Comparison of ENCODE assay signal across 9 cellular contexts in genomic region chr1:204314209-204314892, GRCh38. TPM values are rescaled to one million over a fixed set of nuclear protein-coding genes. Genes with fewer than 3 reads are reported as not detected.
DNase-seq lines count a peak whose midpoint lies in the region; ATAC-seq and TF ChIP-seq lines count a peak whose summit lies in the region.
"Had no signal": no experiment of that assay in that cellular context is flagged by ENCODE, and none has a peak within 500 bp of the region (broad histone marks: within the 10 kb centered on the region; RNA-seq: fewer than 3 reads in every experiment).

No MANE protein-coding gene starts in this region.

- H3K4me1 ChIP-seq in HCT116 (ENCODE audit: control insufficient read depth in 1 of 2, insufficient read depth in 2 of 2, low read length in 2 of 2) (peaks cover 11 to 19% of the 10 kb centered on the region in 2 experiments), body of pancreas (peaks cover 10% of the 10 kb centered on the region), aorta (ENCODE audit: control insufficient read depth in 1 of 2, insufficient read depth in 2 of 2, low read length in 2 of 2) (no peaks in the 10 kb centered on the region), testis (peaks cover 11% of the 10 kb centered on the region)

- BruUV-seq in HCT116 (replicated peaks; lab: Mats Ljungman, UMichigan): no TSS peak

- H3K36me3 Mint-ChIP-seq in nephron (ENCODE audit: low read depth): no peaks in the 10 kb centered on the region

- H3K9me2 ChIP-seq in HCT116 (ENCODE audit: insufficient read depth): no peaks in the 10 kb centered on the region

- peaks cover 81% of the 10 kb centered on the region for H3K4me1 Mint-ChIP-seq in nephron

- POLR2A ChIA-PET in HCT116 (lab: Charles Lee): interaction anchor here (0.8 to 1.0 kb wide), 2 partner anchors 11 to 26 kb away, joined by 3 read pairs; no protein-coding TSS in a partner anchor

- DNase-seq in HCT116 (ENCODE audit: low read depth, low spot score): no peak
- DNase-seq in NCI-H2081 (lab: John Stamatoyannopoulos, UW): peak; percentile 65 to 80
- DNase-seq in body of pancreas: peak in 1 of 4 donors; percentile 30
- DNase-seq in aorta: no peak
- no peak for DNase-seq in dedifferentiated amniotic fluid mesenchymal stem cell (ENCODE audit: extremely low spot score)
- no peak for DNase-seq in testis
- DNase-seq: NCI-H226 had no signal

- CTCF ChIA-PET in HCT116 (lab: Charles Lee): interaction anchor here (1.0 kb wide), 1 partner anchor 84 kb away, joined by 4 read pairs; no protein-coding TSS in a partner anchor

- H3K79me2 ChIP-seq in HCT116 (ENCODE audit: insufficient read depth, low read length): no peaks in the 10 kb centered on the region

- intact Hi-C loops in HCT116 (cut with micrococcal nuclease) (no loop called here), body of pancreas (cut with DNase I) (no loop called here), aorta (cut with DNase I) (no loop called here), testis (cut with DNase I; ENCODE audit: low total_unique reads) (no loop called here)

- H3K9ac ChIP-seq in HCT116 (ENCODE audit: low read length): no peak overlapping the region

- TF ChIP-seq CTCF in HCT116 (IDR thresholded peaks at IDR 0.05 in 2 of 3, conservative IDR thresholded peaks at IDR 0.05 in 1 of 3; ENCODE audit: borderline replicate concordance in 1 of 3, insufficient read depth in 1 of 3, low read depth in 2 of 3, low read length in 2 of 3) (no peak), body of pancreas (IDR thresholded peaks at IDR 0.05) (no peak), nephron (IDR thresholded peaks at IDR 0.05; ENCODE audit: unreplicated experiment in 3 of 3) (no peak), testis (IDR thresholded peaks at IDR 0.05) (no peak)

- no peak overlapping the region for H2AFZ ChIP-seq in HCT116 (ENCODE audit: low read depth, low read length, poor library complexity, severe bottlenecking)

- H4K20me1 ChIP-seq in HCT116 (ENCODE audit: insufficient read depth): no peaks in the 10 kb centered on the region

- no peaks in the 10 kb centered on the region for H3K9me3 Mint-ChIP-seq in nephron

- no peak for TF ChIP-seq RAD21 in HCT116 (IDR thresholded peaks at IDR 0.05; ENCODE audit: low read depth)

- H3K4me3 Mint-ChIP-seq in nephron: no peak overlapping the region

- no peak overlapping the region for H3K4me3 ChIP-seq in HCT116 (replicated peaks in 1 of 2; ENCODE audit: low read depth in 1 of 2, low read length in 2 of 2)
- H3K4me3 ChIP-seq in body of pancreas: no peak overlapping the region
- no peak overlapping the region for H3K4me3 ChIP-seq in aorta (ENCODE audit: low read length in 2 of 2)
- H3K4me3 ChIP-seq in testis: no peak overlapping the region

- ATAC-seq in HCT116 (peak; percentile 59; the same call in 1 of the 2 replicates), body of pancreas (peak; percentile 74), aorta (ENCODE audit: low FRiP score) (no peak), HG03175 (IDR thresholded peaks at IDR 0.05; ENCODE audit: unreplicated experiment) (no peak)

- H3K9me3 ChIP-seq in HCT116 (ENCODE audit: control insufficient read depth in 1 of 2, insufficient read depth in 1 of 2, low read depth in 1 of 2, low read length in 2 of 2) (no peaks in the 10 kb centered on the region), body of pancreas (no peaks in the 10 kb centered on the region), aorta (ENCODE audit: control insufficient read depth, low read length) (no peaks in the 10 kb centered on the region), testis (no peaks in the 10 kb centered on the region)

- no peak for TF ChIP-seq POLR2A in HCT116 (IDR thresholded peaks at IDR 0.05; ENCODE audit: borderline replicate concordance, extremely low read depth, insufficient read depth, insufficient read length)
- TF ChIP-seq POLR2A in body of pancreas (IDR thresholded peaks at IDR 0.05): peak in 1 of 3 donors; percentile 33
- TF ChIP-seq POLR2A in testis (IDR thresholded peaks at IDR 0.05): no peak

- peaks cover 8% of the 10 kb centered on the region for H3K27me3 Mint-ChIP-seq in nephron (ENCODE audit: low read depth)

- WGBS in body of pancreas, 2 donors: 66 to 75% methylated on average over 7 of the region's 7 CpGs
- WGBS in aorta, 2 donors: 83 to 84% methylated on average over 7 of the region's 7 CpGs
- 90 to 92% methylated on average over 7 of the region's 7 CpGs for WGBS in testis, 2 donors

- RAD21 ChIA-PET in HCT116 (lab: Charles Lee; ENCODE audit: low non-redundant PET in 1 of 2, low total read pairs in 2 of 2, uncharacterized antibody in 2 of 2, unreplicated experiment in 2 of 2): interaction anchor here in 1 of 2 experiments (1.2 kb wide), 1 partner anchor 49 kb away, joined by 3 read pairs; no protein-coding TSS in a partner anchor

- no peak overlapping the region for H3K27ac ChIP-seq in HCT116 (ENCODE audit: low read depth, low read length)
- peak overlapping the region in 3 of 4 donors; percentile 17 to 64 (median 48) for H3K27ac ChIP-seq in body of pancreas
- H3K27ac ChIP-seq in aorta (ENCODE audit: low read depth in 1 of 2, low read length in 2 of 2): no peak overlapping the region
- H3K27ac ChIP-seq in testis: no peak overlapping the region

- peak overlapping the region; percentile 68 to 89 (median 72) for H3K27ac Mint-ChIP-seq in nephron

- H3K36me3 ChIP-seq in HCT116 (ENCODE audit: control insufficient read depth in 1 of 2, insufficient read depth in 2 of 2, low read length in 2 of 2) (no peaks in the 10 kb centered on the region), body of pancreas (replicated peaks in 1 of 2; ENCODE audit: insufficient read depth in 1 of 2, low read depth in 2 of 2) (no peaks in the 10 kb centered on the region), aorta (ENCODE audit: control insufficient read depth in 1 of 2, insufficient read depth in 2 of 2, low read length in 1 of 2) (no peaks in the 10 kb centered on the region), testis (ENCODE audit: low read depth, missing control alignments) (no peaks in the 10 kb centered on the region)

- peak overlapping the region; percentile 20; the same call in 1 of the 2 replicates for H3K4me2 ChIP-seq in HCT116 (ENCODE audit: low read length)

- H3K27me3 ChIP-seq in HCT116 (ENCODE audit: insufficient read depth, low read length) (no peaks in the 10 kb centered on the region), body of pancreas (no peaks in the 10 kb centered on the region), aorta (ENCODE audit: control insufficient read depth in 1 of 2, insufficient read depth in 2 of 2, low read length in 1 of 2) (no peaks in the 10 kb centered on the region), testis (no peaks in the 10 kb centered on the region)

TF ChIP-seq in HCT116, 20 proteins besides CTCF, POLR2A, EP300 and RAD21 (continues in another document):
- no peak for TF ChIP-seq FOSL1 (IDR thresholded peaks at IDR 0.05; ENCODE audit: low read depth)
- no peak for TF ChIP-seq REST (IDR thresholded peaks at IDR 0.05; ENCODE audit: low read depth)
- no peak for TF ChIP-seq ZNF274 (IDR thresholded peaks at IDR 0.05; ENCODE audit: low read depth, low read length)
- no peak for TF ChIP-seq EGR1 (IDR thresholded peaks at IDR 0.05; ENCODE audit: low read depth)
- TF ChIP-seq SP1 (IDR thresholded peaks at IDR 0.05; ENCODE audit: low read depth): peak; percentile 51
- TF ChIP-seq EZH2 (IDR thresholded peaks at IDR 0.05): no peak
- no peak for TF ChIP-seq ZBTB33 (IDR thresholded peaks at IDR 0.05; ENCODE audit: extremely low read depth, insufficient replicate concordance, low read length)
- no peak for TF ChIP-seq YY1 (IDR thresholded peaks at IDR 0.05; ENCODE audit: extremely low read depth, insufficient replicate concordance, low read depth, low read length)

RNA-seq across cellular contexts. Expression of gene PLEKHA6, which starts 45.4 kb away (rescaled TPM):
- total RNA-seq in HCT116 (2021; ENCODE audit: unreplicated experiment) (13.1 TPM), body of pancreas (10 to 100 TPM; 10.9 to 20.4 TPM), aorta (10 to 100 TPM in 1 of 2 donors, 1 to 10 TPM in 1; 3.9 to 19.6 TPM), testis (10 to 100 TPM in 1 of 2 donors, 1 to 10 TPM in 1; 5.9 to 14.7 TPM)
- 8.6 and 9.1 TPM in 2 replicates for polyA plus RNA-seq in HCT116 (2012)
- polyA plus RNA-seq in aorta (1 to 10 TPM in 1 of 2 donors, under 1 TPM in 1; 0.56 to 6.1 TPM), testis (ENCODE audit: insufficient read depth, low read depth, low replicate concordance) (10.0 TPM)

Comparison
In these comparisons a context has a peak if more than half of its experiments do, and no peak if none do; other contexts are left out.
1. ATAC-seq: peak in HCT116 (single experiment) and body of pancreas (single experiment); none in aorta (single experiment) and HG03175 (single experiment).
2. DNase-seq: peak in NCI-H2081 (2 of 2); none in HCT116 (single experiment), aorta (0 of 2), dedifferentiated amniotic fluid mesenchymal stem cell (single experiment) and testis (single experiment).
3. H3K27ac ChIP-seq: peak in body of pancreas (3 of 4); none in HCT116 (single experiment), aorta (0 of 2) and testis (0 of 2).